In genomic region chr12:109948382-109948781, GRCh38 we compare ENCODE assay signal across 13 cellular contexts. TPM values are rescaled to one million over a fixed set of nuclear protein-coding genes. Genes with fewer than 3 reads are reported as not detected.
DNase-seq lines count a peak whose midpoint lies in the region; ATAC-seq and TF ChIP-seq lines count a peak whose summit lies in the region.
"Had no signal": no experiment of that assay in that cellular context is flagged by ENCODE, and none has a peak within 500 bp of the region (broad histone marks: within the 10 kb centered on the region; RNA-seq: fewer than 3 reads in every experiment).

No MANE protein-coding gene starts in this region.

- H3K4me3 Mint-ChIP-seq in T-cell (peak overlapping the region in 1 of 3 donors; percentile 25), endothelial cell (ENCODE audit: unreplicated experiment) (peak overlapping the region; percentile 47)
- H3K4me3 Mint-ChIP-seq in naive thymus-derived CD8-positive, alpha-beta T cell, result peak overlapping the region in 3 of 10 donors; percentile 1 to 57 (median 47)

- H3K36me3 Mint-ChIP-seq in T-cell (peaks cover 65% of the 10 kb centered on the region), endothelial cell (ENCODE audit: low read depth, unreplicated experiment) (peaks cover 37% of the 10 kb centered on the region)
- H3K36me3 Mint-ChIP-seq in naive thymus-derived CD8-positive, alpha-beta T cell, result peaks cover 13 to 86% (median 18%) of the 10 kb centered on the region in 3 donors

- TF ChIP-seq CTCF in A673 (conservative IDR thresholded peaks at IDR 0.05; ENCODE audit: low read depth, low read length) (no peak), endothelial cell (IDR thresholded peaks at IDR 0.05; ENCODE audit: unreplicated experiment) (no peak), PC-3 (conservative IDR thresholded peaks at IDR 0.05; ENCODE audit: low read depth, low read length) (no peak)

- no TSS peak for BruUV-seq in A673 (replicated peaks; lab: Mats Ljungman, UMichigan)
- BruUV-seq in PC-3 (replicated peaks; lab: Mats Ljungman, UMichigan), result no TSS peak

- DNase-seq in A673 (ENCODE audit: low spot score), result no peak
- DNase-seq in T-cell, result no peak
- DNase-seq in endothelial cell (ENCODE audit: low spot score), result no peak
- no peak for DNase-seq in naive thymus-derived CD8-positive, alpha-beta T cell
- no peak for DNase-seq in cerebellar cortex (ENCODE audit: low spot score)
- DNase-seq in ureter (ENCODE audit: low spot score), result no peak
- DNase-seq in PC-3, result no peak
- DNase-seq: AML-193; NCI-H1092 treated with DMSO at 0.1 percent for 48 hours; SHP77; stimulated activated CD4-positive, alpha-beta T cell treated with anti-CD3 and anti-CD28 coated beads, Interleukin-12 subunit alpha, Interleukin-12 subunit beta, amount 100 ng/mL, for 4 hours had no signal

- no peaks in the 10 kb centered on the region for H4K20me1 ChIP-seq in PC-3 (ENCODE audit: low read length)

- CTCF ChIA-PET in A673 (lab: Charles Lee), result interaction anchor here (0.5 kb wide), 1 partner anchor 150 kb away, joined by 3 read pairs; no protein-coding TSS in a partner anchor
- CTCF ChIA-PET in T-cell (lab: Charles Lee), result interaction anchor here in 1 of 2 donors (0.5 kb wide), 1 partner anchor 13 kb away, joined by 3 read pairs; no protein-coding TSS in a partner anchor
- CTCF ChIA-PET in PC-3 (lab: Charles Lee), result no interaction called here

- H3K4me1 Mint-ChIP-seq in T-cell (peaks cover 32 to 33% (median 32%) of the 10 kb centered on the region in 3 donors), endothelial cell (ENCODE audit: unreplicated experiment) (peaks cover 46% of the 10 kb centered on the region)
- H3K4me1 Mint-ChIP-seq in naive thymus-derived CD8-positive, alpha-beta T cell, result peaks cover 17 to 38% (median 30%) of the 10 kb centered on the region in 4 donors

- H3K36me3 ChIP-seq in A673 (ENCODE audit: insufficient read depth, low read length, poor library complexity, severe bottlenecking) (peaks cover 42% of the 10 kb centered on the region), PC-3 (ENCODE audit: low read depth, low read length) (peaks cover 30% of the 10 kb centered on the region)

- intact Hi-C loops in A673 (cut with micrococcal nuclease; ENCODE audit: unreplicated experiment) (no loop called here), PC-3 (cut with micrococcal nuclease) (no loop called here)

- no peak overlapping the region for H3K9ac ChIP-seq in PC-3 (ENCODE audit: low read length)

- H3F3A ChIP-seq in PC-3 (ENCODE audit: low read length, unreplicated experiment), result no peaks in the 10 kb centered on the region

- no peaks in the 10 kb centered on the region for H3K9me3 Mint-ChIP-seq in T-cell
- H3K9me3 Mint-ChIP-seq in endothelial cell (ENCODE audit: unreplicated experiment), result no peaks in the 10 kb centered on the region
- no peaks in the 10 kb centered on the region for H3K9me3 Mint-ChIP-seq in naive thymus-derived CD8-positive, alpha-beta T cell

- no peak overlapping the region for H3K4me2 ChIP-seq in PC-3 (ENCODE audit: low read length)

- H3K27me3 ChIP-seq in A673 (replicated peaks; ENCODE audit: insufficient read depth, low read depth, low read length, poor library complexity) (no peaks in the 10 kb centered on the region), PC-3 (ENCODE audit: low read length) (no peaks in the 10 kb centered on the region)
- H3K27me3 ChIP-seq: colonic mucosa had no signal

- POLR2A ChIA-PET in A673 (lab: Charles Lee; ENCODE audit: low non-redundant PET) (no interaction called here), T-cell (lab: Charles Lee) (no interaction called here), PC-3 (lab: Charles Lee; ENCODE audit: unreplicated experiment) (no interaction called here)
- POLR2A ChIA-PET in naive thymus-derived CD8-positive, alpha-beta T cell (lab: Charles Lee), result interaction anchor here (0.8 kb wide), 1 partner anchor 48 kb away, joined by 3 read pairs; the partner anchor contains the start of gene TCHP

- ATAC-seq in T-cell (replicated peaks in 1 of 4) (no peak), GM18867 (IDR thresholded peaks at IDR 0.05; ENCODE audit: unreplicated experiment) (no peak), PC-3 (no peak)
- ATAC-seq in naive thymus-derived CD8-positive, alpha-beta T cell, result no peak

- no peak overlapping the region for H2AFZ ChIP-seq in PC-3 (ENCODE audit: low read length)

- H3K4me1 ChIP-seq in A673 (ENCODE audit: insufficient read depth, low read length, poor library complexity, severe bottlenecking) (peaks cover 18% of the 10 kb centered on the region), PC-3 (ENCODE audit: insufficient read depth, low read length) (peaks cover 24% of the 10 kb centered on the region)

- H3K27ac Mint-ChIP-seq in T-cell, result peak overlapping the region; percentile 45 to 84
- peak overlapping the region; percentile 38 for H3K27ac Mint-ChIP-seq in endothelial cell (ENCODE audit: unreplicated experiment)
- H3K27ac Mint-ChIP-seq in naive thymus-derived CD8-positive, alpha-beta T cell, result peak overlapping the region; percentile 27 to 96 (median 72)

- H3K4me3 ChIP-seq in A673 (ENCODE audit: low read depth, low read length, poor library complexity, severe bottlenecking) (no peak overlapping the region), PC-3 (ENCODE audit: low read length) (no peak overlapping the region)
- H3K4me3 ChIP-seq: colonic mucosa had no signal

- no peaks in the 10 kb centered on the region for H3K9me2 ChIP-seq in PC-3 (replicated peaks; ENCODE audit: low read length)

- peak overlapping the region; percentile 18 for H3K27ac ChIP-seq in A673 (ENCODE audit: low read depth, low read length, poor library complexity, severe bottlenecking)
- no peak overlapping the region for H3K27ac ChIP-seq in PC-3 (ENCODE audit: low read length)
- H3K27ac ChIP-seq: colonic mucosa had no signal

- H3K27me3 Mint-ChIP-seq in T-cell (no peaks in the 10 kb centered on the region), endothelial cell (ENCODE audit: unreplicated experiment) (peaks cover 2% of the 10 kb centered on the region)
- H3K27me3 Mint-ChIP-seq in naive thymus-derived CD8-positive, alpha-beta T cell, result no peaks in the 10 kb centered on the region

- H3K9me3 ChIP-seq in A673 (ENCODE audit: low read depth, low read length, poor library complexity, severe bottlenecking) (no peaks in the 10 kb centered on the region), PC-3 (ENCODE audit: low read length) (no peaks in the 10 kb centered on the region)
- H3K9me3 ChIP-seq: colonic mucosa had no signal

- no peaks in the 10 kb centered on the region for H3K79me2 ChIP-seq in PC-3 (ENCODE audit: low read length)

RNA-seq across cellular contexts. Expression of gene GIT2, which starts 47.8 kb away (rescaled TPM):
- 47.3 and 48.1 TPM in 2 replicates for total RNA-seq in A673 (2021)
- total RNA-seq in T-cell, result 100 to 1,000 TPM in 4 of 5 donors, 10 to 100 TPM in 1; 96.7 to 132 (median 108) TPM
- total RNA-seq in endothelial cell (ENCODE audit: unreplicated experiment), result 89.1 TPM
- 100 to 1,000 TPM in 1 of 2 experiments, 10 to 100 TPM in 1; 99.0 to 102 TPM for total RNA-seq in naive thymus-derived CD8-positive, alpha-beta T cell
- polyA plus RNA-seq in naive thymus-derived CD8-positive, alpha-beta T cell, result 10 to 100 TPM; 54.9 to 67.4 (median 57.6) TPM
- 55.5 TPM for total RNA-seq in ureter
- total RNA-seq in PC-3 (2014; rRNA removed), result 24.6 and 26.8 TPM in 2 replicates

RNA-seq across cellular contexts. Expression of gene TCHP, which starts 48.3 kb away (rescaled TPM):
- total RNA-seq in A673 (2021) (33.4 and 40.4 TPM in 2 replicates), T-cell (10 to 100 TPM; 25.9 to 41.5 (median 37.3) TPM), endothelial cell (ENCODE audit: unreplicated experiment) (20.8 TPM), ureter (20.8 TPM), PC-3 (2014; rRNA removed) (21.6 and 42.8 TPM in 2 replicates)
- 10 to 100 TPM; 36.8 to 39.1 TPM for total RNA-seq in naive thymus-derived CD8-positive, alpha-beta T cell
- 10 to 100 TPM in 1 of 3 donors, 1 to 10 TPM in 2; 6.7 to 11.1 (median 8.6) TPM for polyA plus RNA-seq in naive thymus-derived CD8-positive, alpha-beta T cell

RNA-seq across cellular contexts. Expression of gene ANKRD13A, which starts 50.8 kb away (rescaled TPM):
- 19.8 and 22.6 TPM in 2 replicates for total RNA-seq in A673 (2021)
- 10 to 100 TPM; 63.8 to 87.0 (median 76.8) TPM for total RNA-seq in T-cell
- total RNA-seq in endothelial cell (ENCODE audit: unreplicated experiment), result 55.4 TPM
- total RNA-seq in naive thymus-derived CD8-positive, alpha-beta T cell, result 10 to 100 TPM; 56.8 to 61.7 TPM
- polyA plus RNA-seq in naive thymus-derived CD8-positive, alpha-beta T cell, result 10 to 100 TPM; 37.0 to 45.9 (median 40.1) TPM
- 50.9 TPM for total RNA-seq in ureter
- total RNA-seq in PC-3 (2014; rRNA removed), result 117 and 118 TPM in 2 replicates
